In the genomic region with DNA sequence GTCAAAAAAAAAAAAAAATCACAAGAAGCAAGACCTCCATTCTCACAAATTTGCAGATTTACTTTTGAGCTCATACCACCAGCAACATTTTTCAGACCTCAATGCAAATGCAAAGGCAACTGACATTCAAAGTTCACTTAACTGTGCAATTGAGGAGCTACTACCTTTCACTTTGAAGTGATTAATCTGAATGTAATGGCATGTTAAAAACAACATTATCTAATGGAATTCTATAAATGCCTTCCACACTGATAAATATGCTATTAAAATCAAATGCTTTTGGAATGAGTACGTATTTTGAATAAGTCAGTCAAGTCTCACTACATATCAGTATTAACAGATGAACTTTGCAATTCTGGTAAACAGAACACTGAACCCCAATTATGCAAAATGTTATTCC, we compare ENCODE assay signal across 29 cellular contexts. TPM values are rescaled to one million over a fixed set of nuclear protein-coding genes. Genes with fewer than 3 reads are reported as not detected.
DNase-seq lines count a peak whose midpoint lies in the region; ATAC-seq, FAIRE-seq and TF ChIP-seq lines count a peak whose summit lies in the region.
"Had no signal": no experiment of that assay in that cellular context is flagged by ENCODE, and none has a peak within 500 bp of the region (broad histone marks: within the 10 kb centered on the region; RNA-seq: fewer than 3 reads in every experiment).

No MANE protein-coding gene starts in this region.

- BruUV-seq in HepG2 (replicated peaks; lab: Mats Ljungman, UMichigan): no TSS peak

- intact Hi-C loops in HepG2 (cut with micrococcal nuclease; ENCODE audit: unreplicated experiment) (no loop called here), right lobe of liver (cut with DNase I) (no loop called here)

- no peak overlapping the region for H3K9ac ChIP-seq in HepG2 (ENCODE audit: insufficient read depth, low read depth, low read length)
- H3K9ac ChIP-seq in endodermal cell (ENCODE audit: extremely low read depth, low read length, poor library complexity, severe bottlenecking): no peak overlapping the region
- H3K9ac ChIP-seq: BLaER1 had no signal

- H3K27me3 Mint-ChIP-seq in endodermal cell (ENCODE audit: insufficient read depth): no peaks in the 10 kb centered on the region
- H3K27me3 Mint-ChIP-seq: CD4-positive, alpha-beta memory T cell had no signal

- POLR2A ChIA-PET in HepG2 (lab: Yijun Ruan, JAX): no interaction called here

- in situ Hi-C loops in HepG2 (cut with HindIII; ENCODE audit: extremely low pct_ligation_motif_present, low pct_unique_long_range_greater_than_20kb) (no loop called here), GM13976 (cut with MboI; ENCODE audit: low sequenced_read_pairs, unreplicated experiment) (no loop called here), ACHN (cut with HindIII; ENCODE audit: low pct_ligation_motif_present, low pct_unique_long_range_greater_than_20kb, low sequenced_read_pairs) (no loop called here)

- TF ChIP-seq CTCF in HepG2 (CRISPR knock-in tag; IDR thresholded peaks at IDR 0.05) (no peak), right lobe of liver (IDR thresholded peaks at IDR 0.05) (no peak), endodermal cell (conservative IDR thresholded peaks at IDR 0.05) (no peak), GM13976 (IDR thresholded peaks at IDR 0.05; ENCODE audit: borderline replicate concordance, control extremely low read depth, extremely low read depth, insufficient read depth, missing control alignments) (no peak)

- FAIRE-seq in HepG2 (lab: Jason Lieb, UNC): no peak
- FAIRE-seq: G401.6, GM12892, GM18507, K562 had no signal

- no peak overlapping the region for H3K4me2 ChIP-seq in HepG2 (ENCODE audit: low read depth, low read length)
- H3K4me2 ChIP-seq: BLaER1, GM23338, PC-9 had no signal

- no peak overlapping the region for H2AFZ ChIP-seq in HepG2 (ENCODE audit: low read length)
- H2AFZ ChIP-seq: GM23338, PC-9 had no signal

- no peaks in the 10 kb centered on the region for H3K9me3 Mint-ChIP-seq in endodermal cell
- H3K9me3 Mint-ChIP-seq: GM23338 had no signal

- ATAC-seq in HepG2: no peak
- ATAC-seq in right lobe of liver: no peak
- ATAC-seq in HG02852 (IDR thresholded peaks at IDR 0.05; ENCODE audit: unreplicated experiment): no peak
- ATAC-seq: GM23338, K562 had no signal

- H3K27me3 ChIP-seq in HepG2 (ENCODE audit: control insufficient read depth in 1 of 2, insufficient read depth in 2 of 2, low read length in 2 of 2): no peaks in the 10 kb centered on the region
- H3K27me3 ChIP-seq in right lobe of liver: no peaks in the 10 kb centered on the region
- no peaks in the 10 kb centered on the region for H3K27me3 ChIP-seq in endodermal cell (ENCODE audit: control insufficient read depth, insufficient read depth, low read length, poor library complexity, severe bottlenecking)
- H3K27me3 ChIP-seq: BLaER1 had no signal

- TF ChIP-seq EP300 in HepG2 (IDR thresholded peaks at IDR 0.05; ENCODE audit: low read depth in 2 of 2, low read length in 2 of 2): no peak
- TF ChIP-seq EP300 in HepG2 (CRISPR knock-in tag; IDR thresholded peaks at IDR 0.05; ENCODE audit: borderline replicate concordance): no peak

- DNase-seq in HepG2 (ENCODE audit: low spot score) (peak; percentile 3), right lobe of liver (no peak), HS-5 (ENCODE audit: low read depth) (peak; percentile 5), endodermal cell (no peak), GM13976 (ENCODE audit: low spot score) (no peak), ACHN (no peak)
- DNase-seq: Caco-2; CD4-positive, alpha-beta memory T cell; DMS 273 treated with DMSO at 0.1 percent for 48 hours; DMS79 treated with DMSO at 0.1 percent for 48 hours; HCEC 1CT; NCI-H1092; NCI-H1436; NCI-H187 treated with DMSO at 0.1 percent for 48 hours; NCI-H2107; NCI-H2227 treated with DMSO at 0.1 percent for 48 hours; NCI-H510A treated with DMSO at 0.1 percent for 48 hours; NCI-H748 treated with DMSO at 0.1 percent for 48 hours; PC-9; RPMI8226; SHP77 treated with DMSO at 0.1 percent for 48 hours; T-helper 1 cell had no signal

- no peak overlapping the region for H3K4me3 Mint-ChIP-seq in endodermal cell
- H3K4me3 Mint-ChIP-seq: CD4-positive, alpha-beta memory T cell; GM23338 had no signal

- H3K27ac Mint-ChIP-seq in endodermal cell: peak overlapping the region; percentile 59
- H3K27ac Mint-ChIP-seq: GM23338 had no signal

- TF ChIP-seq POLR2A in HepG2 (IDR thresholded peaks at IDR 0.05; ENCODE audit: insufficient read depth in 1 of 2, low read depth in 2 of 2, low read length in 2 of 2): no peak
- no peak for TF ChIP-seq POLR2A in right lobe of liver (IDR thresholded peaks at IDR 0.05)

- H3K79me2 ChIP-seq in HepG2 (ENCODE audit: insufficient read depth, low read length): peaks cover 32% of the 10 kb centered on the region

- H3K36me3 ChIP-seq in HepG2 (replicated peaks in 1 of 2; ENCODE audit: control insufficient read depth in 1 of 2, insufficient read depth in 2 of 2, low read length in 2 of 2) (peaks cover 17 to 79% of the 10 kb centered on the region in 2 experiments), right lobe of liver (peaks cover 0 to 80% (median 22%) of the 10 kb centered on the region in 4 donors), endodermal cell (ENCODE audit: control insufficient read depth, insufficient read depth, low read length) (peaks cover 95% of the 10 kb centered on the region)

- no peaks in the 10 kb centered on the region for H3K9me3 ChIP-seq in HepG2 (ENCODE audit: low read length)
- H3K9me3 ChIP-seq in right lobe of liver: no peaks in the 10 kb centered on the region
- peaks cover 6% of the 10 kb centered on the region for H3K9me3 ChIP-seq in endodermal cell (ENCODE audit: control insufficient read depth, low read length)
- H3K9me3 ChIP-seq: BLaER1, Caco-2 had no signal

- H3K4me1 Mint-ChIP-seq in endodermal cell: peaks cover 3% of the 10 kb centered on the region

- peaks cover 82% of the 10 kb centered on the region for H3K36me3 Mint-ChIP-seq in endodermal cell (ENCODE audit: low read depth)

- H3K4me1 ChIP-seq in HepG2 (ENCODE audit: insufficient read depth, low read length) (peaks cover 8% of the 10 kb centered on the region; the same call in 1 of the 2 replicates), right lobe of liver (no peaks in the 10 kb centered on the region), endodermal cell (ENCODE audit: control insufficient read depth, insufficient read depth, low read length) (no peaks in the 10 kb centered on the region)
- H3K4me1 ChIP-seq: BLaER1, Caco-2 had no signal

- no peak for TF ChIP-seq RAD21 in HepG2 (CRISPR knock-in tag; IDR thresholded peaks at IDR 0.05)

- whole genome bisulfite sequencing in HepG2 (ENCODE audit: low lambda C conversion rate): 100% methylated on average over 1 of the region's 1 CpG
- WGBS in right lobe of liver (ENCODE audit: insufficient coverage, low coverage, low lambda C conversion rate, missing lambda C conversion rate): 89% methylated on average over 1 of the region's 1 CpG
- WGBS in endodermal cell (ENCODE audit: insufficient coverage in 1 of 2, insufficient read length in 1 of 2), 2 experiments: 100% methylated on average over 1 of the region's 1 CpG; no CpG with 5 or more reads in 1 of the 2 experiments

- no peaks in the 10 kb centered on the region for H4K20me1 ChIP-seq in HepG2 (ENCODE audit: insufficient read depth, low read length)

- H3K27ac ChIP-seq in HepG2 (ENCODE audit: extremely low read length, insufficient read depth, low read length) (no peak overlapping the region), right lobe of liver (no peak overlapping the region), endodermal cell (ENCODE audit: low read depth, low read length) (no peak overlapping the region)
- H3K27ac ChIP-seq: BLaER1, PC-9 had no signal

- H3K4me3 ChIP-seq in HepG2 (replicated peaks in 1 of 3; ENCODE audit: insufficient read depth in 1 of 3, low read depth in 2 of 3, low read length in 3 of 3) (no peak overlapping the region), right lobe of liver (no peak overlapping the region), endodermal cell (ENCODE audit: low read length) (no peak overlapping the region)
- H3K4me3 ChIP-seq: BLaER1, GM23338, K562, PC-9 had no signal

- CTCF ChIA-PET in HepG2 (lab: Yijun Ruan, JAX; ENCODE audit: low intra/inter-chr PET ratio, low total read pairs): no interaction called here

RNA-seq across cellular contexts. Expression of a gene that starts 32.3 kb away (rescaled TPM):
- total RNA-seq in HepG2 (2016; rRNA removed; fragmentation: Illumina TruSeq; extraction: Trizol) (83.8 and 99.6 TPM in 2 replicates), right lobe of liver (10 to 100 TPM; 49.6 to 94.5 (median 66.0) TPM), endodermal cell (100 to 1,000 TPM; 114 to 119 TPM)
- 108 and 112 TPM in 2 replicates for total RNA-seq in HepG2 (2016; cell fraction: cytosol; rRNA removed; fragmentation: Illumina TruSeq; extraction: Trizol; ENCODE audit: low read depth)
- total RNA-seq in HepG2 (2016; cell fraction: insoluble cytoplasmic fraction; rRNA removed; fragmentation: Illumina TruSeq; extraction: Trizol): 84.3 and 103 TPM in 2 replicates
- 88.3 and 91.3 TPM in 2 replicates for total RNA-seq in HepG2 (2016; cell fraction: membrane; rRNA removed; fragmentation: Illumina TruSeq; extraction: Trizol)
- 67.3 and 76.3 TPM in 2 replicates for total RNA-seq in HepG2 (2016; cell fraction: nucleus; rRNA removed; fragmentation: Illumina TruSeq; extraction: Trizol)
- polyA plus RNA-seq in HepG2 (2011; rRNA removed): 78.1 and 85.7 TPM in 2 replicates
- 41.6 and 51.6 TPM in 2 replicates for polyA plus RNA-seq in HepG2 (2011; cell fraction: cytosol; rRNA removed)
- polyA plus RNA-seq in HepG2 (2011; cell fraction: nucleus; rRNA removed): 37.0 and 39.5 TPM in 2 replicates
- 61.9 and 66.8 TPM in 2 replicates for polyA plus RNA-seq in HepG2 (2012)
- polyA plus RNA-seq in HepG2 (2016; cell fraction: cytosol; fragmentation: Illumina TruSeq; extraction: Trizol; ENCODE audit: low read depth): 9.8 and 12.9 TPM in 2 replicates
- 96.5 and 97.5 TPM in 2 replicates for polyA plus RNA-seq in HepG2 (2016; cell fraction: insoluble cytoplasmic fraction; fragmentation: Illumina TruSeq; extraction: Trizol; ENCODE audit: low read depth)
- polyA plus RNA-seq in HepG2 (2016; cell fraction: membrane; fragmentation: Illumina TruSeq; extraction: Trizol; ENCODE audit: low read depth): 29.4 and 30.1 TPM in 2 replicates
- polyA plus RNA-seq in HepG2 (2016; cell fraction: nucleus; fragmentation: Illumina TruSeq; extraction: Trizol; ENCODE audit: insufficient read depth, low read depth): 54.4 and 58.0 TPM in 2 replicates
- 138 and 314 TPM in 2 replicates for polyA minus RNA-seq in HepG2 (2011; rRNA and poly(A)+ RNA removed; ENCODE audit: low replicate concordance)
- 92.2 and 96.8 TPM in 2 replicates for polyA minus RNA-seq in HepG2 (2011; cell fraction: cytosol; rRNA and poly(A)+ RNA removed)
- 133 and 151 TPM in 2 replicates for polyA minus RNA-seq in HepG2 (2011; cell fraction: nucleus; rRNA and poly(A)+ RNA removed)
- 141 TPM for polyA plus RNA-seq in endodermal cell (2013, experiment 1 of 2)
- polyA plus RNA-seq in endodermal cell (2013, experiment 2 of 2): 127 TPM

RNA-seq across cellular contexts. Expression of a gene that starts 52.5 kb away (rescaled TPM):
- total RNA-seq in HepG2 (2016; rRNA removed; fragmentation: Illumina TruSeq; extraction: Trizol) (4.8 and 6.3 TPM in 2 replicates), right lobe of liver (10 to 100 TPM; 10.6 to 24.6 (median 17.8) TPM), endodermal cell (1 to 10 TPM; 1.6 TPM)
- 9.3 and 10.6 TPM in 2 replicates for total RNA-seq in HepG2 (2016; cell fraction: cytosol; rRNA removed; fragmentation: Illumina TruSeq; extraction: Trizol; ENCODE audit: low read depth)
- total RNA-seq in HepG2 (2016; cell fraction: insoluble cytoplasmic fraction; rRNA removed; fragmentation: Illumina TruSeq; extraction: Trizol): 4.5 and 4.6 TPM in 2 replicates
- 9.1 and 12.0 TPM in 2 replicates for total RNA-seq in HepG2 (2016; cell fraction: membrane; rRNA removed; fragmentation: Illumina TruSeq; extraction: Trizol)
- total RNA-seq in HepG2 (2016; cell fraction: nucleus; rRNA removed; fragmentation: Illumina TruSeq; extraction: Trizol): 2.9 and 4.7 TPM in 2 replicates
- polyA plus RNA-seq in HepG2 (2011; rRNA removed): 2.7 and 3.1 TPM in 2 replicates
- polyA plus RNA-seq in HepG2 (2011; cell fraction: cytosol; rRNA removed): 2.1 and 2.8 TPM in 2 replicates
- 2.7 and 3.4 TPM in 2 replicates for polyA plus RNA-seq in HepG2 (2011; cell fraction: nucleus; rRNA removed)
- 2.6 and 6.6 TPM in 2 replicates for polyA plus RNA-seq in HepG2 (2012)
- polyA plus RNA-seq in HepG2 (2016; cell fraction: cytosol; fragmentation: Illumina TruSeq; extraction: Trizol; ENCODE audit: low read depth): 12.6 and 13.6 TPM in 2 replicates
- polyA plus RNA-seq in HepG2 (2016; cell fraction: insoluble cytoplasmic fraction; fragmentation: Illumina TruSeq; extraction: Trizol; ENCODE audit: low read depth): 3.8 and 4.8 TPM in 2 replicates
- polyA plus RNA-seq in HepG2 (2016; cell fraction: membrane; fragmentation: Illumina TruSeq; extraction: Trizol; ENCODE audit: low read depth): 8.6 and 10.0 TPM in 2 replicates
- polyA plus RNA-seq in HepG2 (2016; cell fraction: nucleus; fragmentation: Illumina TruSeq; extraction: Trizol; ENCODE audit: insufficient read depth, low read depth): 5.4 and 5.8 TPM in 2 replicates
- polyA minus RNA-seq in HepG2 (2011; rRNA and poly(A)+ RNA removed; ENCODE audit: low replicate concordance): 0.90 and 2.6 TPM in 2 replicates
- 0.79 and 2.3 TPM in 2 replicates for polyA minus RNA-seq in HepG2 (2011; cell fraction: cytosol; rRNA and poly(A)+ RNA removed)
- polyA minus RNA-seq in HepG2 (2011; cell fraction: nucleus; rRNA and poly(A)+ RNA removed): 1.7 and 2.5 TPM in 2 replicates
- 1.9 TPM for polyA plus RNA-seq in endodermal cell (2013, experiment 1 of 2)
- 1.5 TPM for polyA plus RNA-seq in endodermal cell (2013, experiment 2 of 2)

Comparison
In these comparisons a context has a peak if more than half of its experiments do, and no peak if none do; other contexts are left out.
1. DNase-seq: peak in HepG2 (single experiment) and HS-5 (single experiment); none in right lobe of liver (0 of 3), endodermal cell (single experiment), GM13976 (single experiment) and ACHN (single experiment).